ENCODE assay signal across 1 cellular context in genomic region chr2:157867703-157868102, GRCh38.
TF ChIP-seq lines count a peak whose summit lies in the region.

No MANE protein-coding gene starts in this region.

TF ChIP-seq in H1, 55 proteins besides CTCF, POLR2A, EP300 and RAD21:
- no peak for TF ChIP-seq SIX5 (IDR thresholded peaks at IDR 0.05; ENCODE audit: low read depth, low read length)
- TF ChIP-seq CHD2 (IDR thresholded peaks at IDR 0.05; ENCODE audit: low read length): no peak
- no peak for TF ChIP-seq POU5F1 (IDR thresholded peaks at IDR 0.05; ENCODE audit: low read depth, low read length)
- no peak for TF ChIP-seq NRF1 (IDR thresholded peaks at IDR 0.05; ENCODE audit: low read depth, low read length)
- no peak for TF ChIP-seq BACH1 (IDR thresholded peaks at IDR 0.05; ENCODE audit: low read length)
- TF ChIP-seq KDM4A (IDR thresholded peaks at IDR 0.05; ENCODE audit: low read depth, low read length, severe bottlenecking): no peak
- no peak for TF ChIP-seq KDM5A (IDR thresholded peaks at IDR 0.05; ENCODE audit: low read length)
- no peak for TF ChIP-seq SUZ12 (IDR thresholded peaks at IDR 0.05; ENCODE audit: low read length)
- no peak for TF ChIP-seq ASH2L (IDR thresholded peaks at IDR 0.05; ENCODE audit: low read length)
- TF ChIP-seq RFX5 (IDR thresholded peaks at IDR 0.05; ENCODE audit: borderline replicate concordance, low read depth, low read length): no peak
- TF ChIP-seq MAFK (IDR thresholded peaks at IDR 0.05; ENCODE audit: low read depth, low read length): no peak
- no peak for TF ChIP-seq TCF12 (IDR thresholded peaks at IDR 0.05; ENCODE audit: low read depth, low read length)
- TF ChIP-seq CBX5 (IDR thresholded peaks at IDR 0.05; ENCODE audit: low read depth, low read length): no peak
